In genomic region chr1:7580923-7581753, GRCh38 we compare ENCODE assay signal across 14 cellular contexts.
DNase-seq lines count a peak whose midpoint lies in the region; ATAC-seq, FAIRE-seq and TF ChIP-seq lines count a peak whose summit lies in the region.
"Had no signal": no experiment of that assay in that cellular context is flagged by ENCODE, and none has a peak within 500 bp of the region (broad histone marks: within the 10 kb centered on the region; RNA-seq: fewer than 3 reads in every experiment).

No MANE protein-coding gene starts in this region.

- WGBS in heart left ventricle, 4 donors, result 72 to 78% (median 74%) methylated on average over 18 of the region's 18 CpGs
- 58 to 65% methylated on average over 18 of the region's 18 CpGs for WGBS in aorta, 2 donors

- H3K9me3 ChIP-seq in heart left ventricle (no peaks in the 10 kb centered on the region), right atrium auricular region (no peaks in the 10 kb centered on the region), aorta (ENCODE audit: control insufficient read depth, low read length) (no peaks in the 10 kb centered on the region)
- H3K9me3 ChIP-seq: BE2C had no signal

- H3K36me3 ChIP-seq in heart left ventricle (no peaks in the 10 kb centered on the region), right atrium auricular region (no peaks in the 10 kb centered on the region), aorta (ENCODE audit: control insufficient read depth in 1 of 2, insufficient read depth in 2 of 2, low read length in 1 of 2) (no peaks in the 10 kb centered on the region)
- H3K36me3 ChIP-seq: BE2C had no signal

- H3K27me3 ChIP-seq in heart left ventricle, result peaks cover 0 to 9% (median 0%) of the 10 kb centered on the region in 9 donors
- no peaks in the 10 kb centered on the region for H3K27me3 ChIP-seq in right atrium auricular region
- H3K27me3 ChIP-seq in aorta (ENCODE audit: control insufficient read depth in 1 of 2, insufficient read depth in 2 of 2, low read length in 1 of 2), result no peaks in the 10 kb centered on the region
- H3K27me3 ChIP-seq: BE2C had no signal

- H3K4me1 ChIP-seq in heart left ventricle, result peaks cover 0 to 7% (median 1%) of the 10 kb centered on the region in 12 donors
- H3K4me1 ChIP-seq in right atrium auricular region, result peaks cover 0 to 18% of the 10 kb centered on the region in 2 donors
- no peaks in the 10 kb centered on the region for H3K4me1 ChIP-seq in aorta (ENCODE audit: control insufficient read depth in 1 of 2, insufficient read depth in 2 of 2, low read length in 2 of 2)

- no peak overlapping the region for H3K27ac ChIP-seq in heart left ventricle
- no peak overlapping the region for H3K27ac ChIP-seq in right atrium auricular region
- H3K27ac ChIP-seq in aorta (ENCODE audit: low read depth in 1 of 2, low read length in 2 of 2), result no peak overlapping the region

- DNase-seq in heart left ventricle (peak in 3 of 5 donors; percentile 8 to 31 (median 26)), right atrium auricular region (ENCODE audit: low spot score) (no peak), NCI-H69 (lab: John Stamatoyannopoulos, UW) (peak; percentile 76), aorta (peak; percentile 19 to 61), OCI-M2 (lab: John Stamatoyannopoulos, UW; ENCODE audit: unreplicated experiment) (no peak), SKM-1 treated with dmso at 0.1 percent for 144 hours (lab: John Stamatoyannopoulos, UW; ENCODE audit: unreplicated experiment) (no peak), NCI-H2107 treated with DMSO at 0.1 percent for 48 hours (lab: John Stamatoyannopoulos, UW; ENCODE audit: unreplicated experiment) (no peak)
- DNase-seq: activated CD4-positive, alpha-beta memory T cell treated with anti-CD3 and anti-CD28 coated beads, Interleukin-2, amount 10 ng/mL, durations not matched to agents 7 days and 5 days; BE2C; mammary epithelial cell; MM.1S; NCI-H510A had no signal

- no peak for TF ChIP-seq CTCF in heart left ventricle (IDR thresholded peaks at IDR 0.05)
- no peak for TF ChIP-seq CTCF in right atrium auricular region (IDR thresholded peaks at IDR 0.05)

- FAIRE-seq in islet of Langerhans (lab: Jason Lieb, UNC), result peak; percentile 93
- FAIRE-seq: H54 had no signal

- ATAC-seq in heart left ventricle (no peak), aorta (ENCODE audit: low FRiP score) (no peak)

- no peak overlapping the region for H3K4me3 ChIP-seq in heart left ventricle
- no peak overlapping the region for H3K4me3 ChIP-seq in right atrium auricular region
- H3K4me3 ChIP-seq in aorta (ENCODE audit: low read length in 2 of 2), result no peak overlapping the region

- no peak for TF ChIP-seq POLR2A in heart left ventricle (IDR thresholded peaks at IDR 0.05)

- intact Hi-C loops in heart left ventricle (cut with DNase I) (loop anchor here in 6 of 10 donors (2.0 to 10.0 kb wide), 4 partner anchors 56 to 66 kb away; no protein-coding TSS in a partner anchor), aorta (cut with DNase I) (no loop called here)

Comparison
In these comparisons a context has a peak if more than half of its experiments do, and no peak if none do; other contexts are left out.
1. DNase-seq: peak in heart left ventricle (3 of 5), NCI-H69 (single experiment) and aorta (2 of 2); none in right atrium auricular region (single experiment), OCI-M2 (single experiment), SKM-1 treated with dmso at 0.1 percent for 144 hours (single experiment) and NCI-H2107 treated with DMSO at 0.1 percent for 48 hours (single experiment).
2. intact Hi-C loops: an anchor here in heart left ventricle (2.0 to 10.0 kb wide); none called in aorta.